In genomic region chr7:139999516-139999915, GRCh38 we compare ENCODE assay signal across 20 cellular contexts.
DNase-seq lines count a peak whose midpoint lies in the region; ATAC-seq lines count a peak whose summit lies in the region.
"Had no signal": no experiment of that assay in that cellular context is flagged by ENCODE, and none has a peak within 500 bp of the region (broad histone marks: within the 10 kb centered on the region; RNA-seq: fewer than 3 reads in every experiment).

No MANE protein-coding gene starts in this region.

- no peak for ATAC-seq in HG02763 (IDR thresholded peaks at IDR 0.05; ENCODE audit: unreplicated experiment)
- ATAC-seq: A549 had no signal

- DNase-seq in NCI-H524 (lab: John Stamatoyannopoulos, UW) = peak; percentile 6 to 39
- no peak for DNase-seq in NCI-H524 treated with DMSO at 0.1 percent for 48 hours (lab: John Stamatoyannopoulos, UW)
- DNase-seq in SK-MEL-5 (ENCODE audit: low read depth, low spot score) = peak; percentile 79
- DNase-seq in foreskin melanocyte = peak; percentile 73
- DNase-seq in HuH-7.5 (ENCODE audit: low spot score) = no peak
- no peak for DNase-seq in NOMO-1 (lab: John Stamatoyannopoulos, UW; ENCODE audit: unreplicated experiment in 2 of 2)
- DNase-seq: ACHN; AML-193; BE2C; Calu3; CD4-positive, alpha-beta T cell; CD8-positive, alpha-beta memory T cell; COR-L47; DMS53; DMS79 treated with DMSO at 0.1 percent for 48 hours; GF-D8; GOT3; HFFc6 had no signal

- in situ Hi-C loops in SK-MEL-5 (cut with HindIII; ENCODE audit: low pct_unique_long_range_greater_than_20kb, low sequenced_read_pairs) = no loop called here

Comparison
In these comparisons a context has a peak if more than half of its experiments do, and no peak if none do; other contexts are left out.
1. DNase-seq: peak in NCI-H524 (2 of 2), SK-MEL-5 (single experiment) and foreskin melanocyte (single experiment); none in NCI-H524 treated with DMSO at 0.1 percent for 48 hours (single experiment), HuH-7.5 (single experiment) and NOMO-1 (0 of 2).